Comparison of ENCODE assay signal across 25 cellular contexts in the genomic region with DNA sequence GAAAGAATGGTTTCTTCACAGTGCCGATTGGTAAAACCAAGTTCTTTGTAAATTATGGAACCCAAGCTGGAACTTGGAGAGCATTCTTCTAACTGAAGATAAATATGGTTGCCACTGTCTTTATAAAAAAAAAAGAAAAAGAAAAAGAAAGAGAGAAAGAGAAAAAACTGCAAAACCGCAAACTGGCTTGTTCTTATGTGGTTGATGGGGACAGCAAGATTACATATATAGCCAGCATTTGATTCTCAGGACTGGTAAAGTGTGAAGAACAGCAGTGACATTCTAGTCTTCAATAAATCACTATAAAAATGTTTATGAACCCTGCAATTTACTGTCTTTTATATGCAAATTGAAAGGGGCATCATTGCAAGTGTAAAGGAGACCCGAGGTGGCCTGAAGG.
A peak's percentile ranks its signal among the peaks of the same experiment; 100 is the strongest.
DNase-seq lines count a peak whose midpoint lies in the region; ATAC-seq, FAIRE-seq and TF ChIP-seq lines count a peak whose summit lies in the region.
"Had no signal": no experiment of that assay in that cellular context is flagged by ENCODE, and none has a peak within 500 bp of the region (broad histone marks: within the 10 kb centered on the region; RNA-seq: fewer than 3 reads in every experiment).

No MANE protein-coding gene starts in this region.

- peaks cover 6 to 8% of the 10 kb centered on the region in 2 donors for H3K4me1 Mint-ChIP-seq in natural killer cell treated with Interleukin-12 subunit alpha and Interleukin-12 subunit beta and Interleukin-15 and Interleukin-18, amount 100 ng/mL, for 72 hours (ENCODE audit: low read depth in 2 of 2)
- H3K4me1 Mint-ChIP-seq in natural killer cell (peaks cover 8 to 14% of the 10 kb centered on the region in 2 donors), neural progenitor cell (peaks cover 32% of the 10 kb centered on the region)

- DNase-seq in NCI-H1105 treated with DMSO at 0.1 percent for 48 hours (lab: John Stamatoyannopoulos, UW) (peak; percentile 18), NCI-H1105 (lab: John Stamatoyannopoulos, UW) (no peak), natural killer cell (no peak), H1 (ENCODE audit: low read depth in 1 of 2, low spot score in 2 of 2) (no peak), neural progenitor cell (ENCODE audit: low spot score) (no peak), trophoblast cell (no peak)
- no peak for DNase-seq in natural killer cell treated with Interleukin-12 subunit alpha and Interleukin-12 subunit beta and Interleukin-15 and Interleukin-18, amount 100 ng/mL, for 72 hours (ENCODE audit: low spot score)
- DNase-seq: CD4-positive, alpha-beta T cell; CD8-positive, alpha-beta memory T cell; DMS 273 treated with DMSO at 0.1 percent for 48 hours; DMS79 treated with DMSO at 0.1 percent for 48 hours; GM23248; HFFc6 had no signal

- WGBS in H1 (ENCODE audit: extremely low coverage in 1 of 2, insufficient coverage in 1 of 2, insufficient read length in 1 of 2, insufficient replicate concordance in 2 of 2, low coverage in 1 of 2, low lambda C conversion rate in 2 of 2, missing lambda C conversion rate in 1 of 2), 2 experiments = 79% methylated on average over 3 of the region's 3 CpGs; no CpG with 5 or more reads in 1 of the 2 experiments
- WGBS in trophoblast cell (ENCODE audit: extremely low coverage, insufficient coverage, insufficient read length) = no CpG with 5 or more reads among the region's 3 CpGs

- H2AFZ ChIP-seq in H1 (ENCODE audit: low read length) = 0 out of 2 replicates have a peak overlapping the region, but pooled peaks have one; percentile 11
- H2AFZ ChIP-seq in neural progenitor cell (replicated peaks) = peak overlapping the region; percentile 64
- no peak overlapping the region for H2AFZ ChIP-seq in trophoblast cell (ENCODE audit: insufficient read depth, low read length, poor library complexity)
- H2AFZ ChIP-seq: GM23248 had no signal

- peaks cover 10% of the 10 kb centered on the region for H3F3A ChIP-seq in neural progenitor cell (ENCODE audit: low read depth)

- H3K14ac ChIP-seq in H1 (ENCODE audit: insufficient read length) = no peak overlapping the region
- no peak overlapping the region for H3K14ac ChIP-seq in trophoblast cell (ENCODE audit: low read length)

- H4K12ac ChIP-seq in trophoblast cell (ENCODE audit: low read depth, low read length) = no peak overlapping the region

- H2BK20ac ChIP-seq in H1 (ENCODE audit: low read length) = no peak overlapping the region

- no peak overlapping the region for H4K91ac ChIP-seq in H1 (replicated peaks; ENCODE audit: insufficient read length, low read length)
- no peak overlapping the region for H4K91ac ChIP-seq in trophoblast cell (ENCODE audit: low read depth, low read length)

- no peak overlapping the region for H2BK15ac ChIP-seq in H1 (ENCODE audit: low read length)

- H3K79me1 ChIP-seq in H1 (ENCODE audit: low read depth, low read length) (no peaks in the 10 kb centered on the region), trophoblast cell (ENCODE audit: low read length) (peaks cover 4% of the 10 kb centered on the region)

- H3K4ac ChIP-seq in H1 (replicated peaks; ENCODE audit: insufficient read length, low read depth, low read length) (no peak overlapping the region), trophoblast cell (ENCODE audit: low read depth, low read length) (no peak overlapping the region)

- FAIRE-seq in H1 (lab: Jason Lieb, UNC) = no peak
- FAIRE-seq: A204.1, D721Med, G401.6, GM12878, GM19239, H54 had no signal

- H3K27me3 Mint-ChIP-seq in natural killer cell treated with Interleukin-12 subunit alpha and Interleukin-12 subunit beta and Interleukin-15 and Interleukin-18, amount 100 ng/mL, for 72 hours = no peaks in the 10 kb centered on the region
- H3K27me3 Mint-ChIP-seq in natural killer cell (ENCODE audit: low read depth in 2 of 2) (peaks cover 0 to 2% of the 10 kb centered on the region in 2 donors), neural progenitor cell (ENCODE audit: insufficient read depth, low read depth) (peaks cover 2% of the 10 kb centered on the region)
- H3K27me3 Mint-ChIP-seq: B cell; CD4-positive, alpha-beta T cell; CD8-positive, alpha-beta memory T cell had no signal

- H4K20me1 ChIP-seq in H1 (replicated peaks in 1 of 2; ENCODE audit: control insufficient read depth in 1 of 2, insufficient read depth in 2 of 2, low read length in 2 of 2) (no peaks in the 10 kb centered on the region), neural progenitor cell (ENCODE audit: low read depth) (no peaks in the 10 kb centered on the region)
- H4K20me1 ChIP-seq: BLaER1 treated with 17β-estradiol and CSF1 and Interleukin-3, amounts not matched to agents 10 nM and 100 nM had no signal

- H3K9ac ChIP-seq in H1 (replicated peaks in 1 of 4; ENCODE audit: extremely low read depth in 1 of 4, low read depth in 3 of 4, low read length in 3 of 4) = no peak overlapping the region
- H3K9ac ChIP-seq in neural progenitor cell = no peak overlapping the region
- H3K9ac ChIP-seq in trophoblast cell (ENCODE audit: low read length) = no peak overlapping the region
- H3K9ac ChIP-seq: BLaER1 treated with 17β-estradiol and CSF1 and Interleukin-3, amounts not matched to agents 10 nM and 100 nM; GM23248 had no signal

- no peak overlapping the region for H4K5ac ChIP-seq in H1 (ENCODE audit: insufficient read length, low read depth, low read length)

- H2BK5ac ChIP-seq in H1 (ENCODE audit: low read depth, low read length) = no peak overlapping the region
- no peak overlapping the region for H2BK5ac ChIP-seq in trophoblast cell (ENCODE audit: low read depth, low read length, poor library complexity)

- no peak for TF ChIP-seq POLR2A in H1 (IDR thresholded peaks at IDR 0.05; ENCODE audit: control extremely low read depth in 1 of 2, low read depth in 2 of 2, low read length in 2 of 2)

- H3K4me2 ChIP-seq in H1 (ENCODE audit: insufficient read depth in 1 of 2, low read depth in 2 of 2, low read length in 2 of 2) = no peak overlapping the region
- peak overlapping the region; percentile 34 for H3K4me2 ChIP-seq in neural progenitor cell
- H3K4me2 ChIP-seq in trophoblast cell (ENCODE audit: low read length) = no peak overlapping the region
- H3K4me2 ChIP-seq: BLaER1 treated with 17β-estradiol and CSF1 and Interleukin-3, amounts not matched to agents 10 nM and 100 nM had no signal

- H3K23ac ChIP-seq in H1 (ENCODE audit: insufficient read length) = no peak overlapping the region
- H3K23ac ChIP-seq in trophoblast cell (ENCODE audit: low read length) = no peak overlapping the region

- H3K79me2 ChIP-seq in H1 (ENCODE audit: control insufficient read depth in 1 of 2, insufficient read depth in 2 of 2, low read length in 2 of 2) (no peaks in the 10 kb centered on the region), neural progenitor cell (ENCODE audit: low read depth) (no peaks in the 10 kb centered on the region), trophoblast cell (ENCODE audit: control insufficient read depth, insufficient read depth, low read length, poor library complexity) (no peaks in the 10 kb centered on the region)

- no peak for TF ChIP-seq EP300 in H1 (IDR thresholded peaks at IDR 0.05; ENCODE audit: borderline replicate concordance in 1 of 2, low read depth in 2 of 2, low read length in 2 of 2)

- H2BK120ac ChIP-seq in H1 (replicated peaks; ENCODE audit: low read depth, low read length) = no peak overlapping the region
- no peak overlapping the region for H2BK120ac ChIP-seq in trophoblast cell (ENCODE audit: insufficient read depth, low read length, poor library complexity)

- H3K4me1 ChIP-seq in H1 (replicated peaks in 1 of 4; ENCODE audit: control insufficient read depth in 3 of 4, insufficient read depth in 4 of 4, low read length in 3 of 4) = peaks cover 0 to 7% (median 3%) of the 10 kb centered on the region in 4 experiments; a peak in 4 of 7 replicates
- H3K4me1 ChIP-seq in neural progenitor cell = peaks cover 29% of the 10 kb centered on the region
- H3K4me1 ChIP-seq in trophoblast cell (ENCODE audit: control insufficient read depth in 1 of 2, insufficient read depth in 2 of 2, low read length in 2 of 2) = peaks cover 0 to 6% of the 10 kb centered on the region in 2 experiments
- H3K4me1 ChIP-seq: HAP-1 had no signal

- H3K36me3 Mint-ChIP-seq in natural killer cell treated with Interleukin-12 subunit alpha and Interleukin-12 subunit beta and Interleukin-15 and Interleukin-18, amount 100 ng/mL, for 72 hours = no peaks in the 10 kb centered on the region
- H3K36me3 Mint-ChIP-seq in natural killer cell (no peaks in the 10 kb centered on the region), neural progenitor cell (peaks cover 3% of the 10 kb centered on the region)
- H3K36me3 Mint-ChIP-seq: CD14-positive monocyte had no signal

- no peak for TF ChIP-seq CTCF in natural killer cell (IDR thresholded peaks at IDR 0.05)
- no peak for TF ChIP-seq CTCF in H1 (IDR thresholded peaks at IDR 0.05; ENCODE audit: control extremely low read depth in 1 of 3, insufficient read depth in 1 of 3, low read depth in 1 of 3, low read length in 3 of 3)
- TF ChIP-seq CTCF in neural progenitor cell (IDR thresholded peaks at IDR 0.05) = no peak

- H3K9me3 ChIP-seq in H1 (ENCODE audit: insufficient read depth in 2 of 2, low read depth in 1 of 2, low read length in 1 of 2) (0 out of 4 replicates have a peak, but pooled peaks cover 0 to under 1% of the 10 kb centered on the region in 2 experiments), neural progenitor cell (ENCODE audit: low read depth) (no peaks in the 10 kb centered on the region), trophoblast cell (ENCODE audit: insufficient read depth, low read depth, low read length) (no peaks in the 10 kb centered on the region)
- H3K9me3 ChIP-seq: BLaER1 treated with 17β-estradiol and CSF1 and Interleukin-3, amounts not matched to agents 10 nM and 100 nM; HAP-1 had no signal

- POLR2A ChIA-PET in H1 (lab: Charles Lee; ENCODE audit: partially characterized antibody) = no interaction called here

- H3K4me3 ChIP-seq in H1 (ENCODE audit: extremely low read depth in 1 of 4, insufficient read depth in 2 of 4, low read depth in 3 of 4, low read length in 4 of 4) = no peak overlapping the region
- H3K4me3 ChIP-seq in neural progenitor cell = no peak overlapping the region
- H3K4me3 ChIP-seq in trophoblast cell (ENCODE audit: low read depth, low read length) = no peak overlapping the region
- H3K4me3 ChIP-seq: BLaER1 treated with 17β-estradiol and CSF1 and Interleukin-3, amounts not matched to agents 10 nM and 100 nM; GM12878; GM23248; HAP-1 had no signal

- H3K27ac ChIP-seq in H1 (ENCODE audit: low read depth, low read length) (no peak overlapping the region), neural progenitor cell (peak overlapping the region; percentile 60), trophoblast cell (ENCODE audit: low read depth, low read length) (no peak overlapping the region)
- H3K27ac ChIP-seq: 22Rv1; BLaER1 treated with 17β-estradiol and CSF1 and Interleukin-3, amounts not matched to agents 10 nM and 100 nM; GM23248 had no signal

- H2BK12ac ChIP-seq in H1 (ENCODE audit: low read depth, low read length) = no peak overlapping the region
- no peak overlapping the region for H2BK12ac ChIP-seq in trophoblast cell (ENCODE audit: low read length)

- H4K8ac ChIP-seq in H1 (ENCODE audit: extremely low read depth, insufficient read depth, low read length) = no peak overlapping the region
- no peak overlapping the region for H4K8ac ChIP-seq in trophoblast cell (ENCODE audit: low read depth, low read length)

- no peak overlapping the region for H3K56ac ChIP-seq in H1 (replicated peaks; ENCODE audit: insufficient read length, low read depth, low read length)

- no peak overlapping the region for H3K18ac ChIP-seq in H1 (ENCODE audit: extremely low read depth, low read length)
- H3K18ac ChIP-seq in trophoblast cell (ENCODE audit: low read length) = no peak overlapping the region

- CTCF ChIA-PET in H1 (lab: Charles Lee; ENCODE audit: partially characterized antibody) = interaction anchor here (0.6 kb wide), 1 partner anchor 408 kb away, joined by 3 read pairs; no protein-coding TSS in a partner anchor

- no peak overlapping the region for H3K27ac Mint-ChIP-seq in natural killer cell treated with Interleukin-12 subunit alpha and Interleukin-12 subunit beta and Interleukin-15 and Interleukin-18, amount 100 ng/mL, for 72 hours
- H3K27ac Mint-ChIP-seq in natural killer cell (no peak overlapping the region), neural progenitor cell (peak overlapping the region; percentile 83)
- H3K27ac Mint-ChIP-seq: B cell; CD14-positive monocyte; CD4-positive, alpha-beta T cell; HFFc6 had no signal

- H2AK5ac ChIP-seq in H1 (ENCODE audit: low read depth, low read length) (no peak overlapping the region), trophoblast cell (ENCODE audit: low read length) (no peak overlapping the region)

- H3K9me3 Mint-ChIP-seq in natural killer cell treated with Interleukin-12 subunit alpha and Interleukin-12 subunit beta and Interleukin-15 and Interleukin-18, amount 100 ng/mL, for 72 hours = no peaks in the 10 kb centered on the region
- H3K9me3 Mint-ChIP-seq in natural killer cell (no peaks in the 10 kb centered on the region), neural progenitor cell (peaks cover 3% of the 10 kb centered on the region)
- H3K9me3 Mint-ChIP-seq: CD14-positive monocyte; CD4-positive, alpha-beta T cell; CD8-positive, alpha-beta memory T cell had no signal

- ATAC-seq in natural killer cell treated with Interleukin-12 subunit alpha and Interleukin-12 subunit beta and Interleukin-15 and Interleukin-18, amount 100 ng/mL, for 72 hours = no peak
- ATAC-seq in natural killer cell (no peak), HG02763 (IDR thresholded peaks at IDR 0.05; ENCODE audit: unreplicated experiment) (no peak)
- ATAC-seq: GM12878 had no signal

- no peaks in the 10 kb centered on the region for H3K23me2 ChIP-seq in H1 (ENCODE audit: low read depth, low read length)

- no peaks in the 10 kb centered on the region for H3K27me3 ChIP-seq in H1 (replicated peaks in 1 of 4; ENCODE audit: control insufficient read depth in 3 of 4, extremely low read depth in 1 of 4, insufficient read depth in 3 of 4, low read length in 3 of 4)
- no peaks in the 10 kb centered on the region for H3K27me3 ChIP-seq in neural progenitor cell
- H3K27me3 ChIP-seq in trophoblast cell (ENCODE audit: insufficient read depth, low read length) = no peaks in the 10 kb centered on the region
- H3K27me3 ChIP-seq: BLaER1 treated with 17β-estradiol and CSF1 and Interleukin-3, amounts not matched to agents 10 nM and 100 nM had no signal

- no peaks in the 10 kb centered on the region for H3K36me3 ChIP-seq in H1 (ENCODE audit: control insufficient read depth in 2 of 4, insufficient read depth in 4 of 4, low read length in 3 of 4)
- H3K36me3 ChIP-seq in neural progenitor cell = no peaks in the 10 kb centered on the region
- no peaks in the 10 kb centered on the region for H3K36me3 ChIP-seq in trophoblast cell (ENCODE audit: control insufficient read depth in 1 of 2, insufficient read depth in 2 of 2, low read length in 2 of 2)
- H3K36me3 ChIP-seq: BLaER1 treated with 17β-estradiol and CSF1 and Interleukin-3, amounts not matched to agents 10 nM and 100 nM; HAP-1 had no signal

- TF ChIP-seq RAD21 in H1 (IDR thresholded peaks at IDR 0.05 in 1 of 2, conservative IDR thresholded peaks at IDR 0.05 in 1 of 2; ENCODE audit: low read depth in 2 of 2, low read length in 2 of 2) = no peak

- intact Hi-C loops in natural killer cell (cut with micrococcal nuclease) = no loop called here

- peak overlapping the region; percentile 17 for H3K4me3 Mint-ChIP-seq in natural killer cell treated with Interleukin-12 subunit alpha and Interleukin-12 subunit beta and Interleukin-15 and Interleukin-18, amount 100 ng/mL, for 72 hours
- H3K4me3 Mint-ChIP-seq in natural killer cell = no peak overlapping the region
- no peak overlapping the region for H3K4me3 Mint-ChIP-seq in neural progenitor cell
- H3K4me3 Mint-ChIP-seq: B cell; CD14-positive monocyte; CD4-positive, alpha-beta T cell; CD8-positive, alpha-beta memory T cell; HFFc6 had no signal
